9 cellular contexts compared by ENCODE assay signal in genomic region chr4:3708103-3708510, GRCh38. TPM values are rescaled to one million over a fixed set of nuclear protein-coding genes. Genes with fewer than 3 reads are reported as not detected.
DNase-seq lines count a peak whose midpoint lies in the region; ATAC-seq and TF ChIP-seq lines count a peak whose summit lies in the region.
"Had no signal": no experiment of that assay in that cellular context is flagged by ENCODE, and none has a peak within 500 bp of the region (broad histone marks: within the 10 kb centered on the region; RNA-seq: fewer than 3 reads in every experiment).

No MANE protein-coding gene starts in this region.

- H3K36me3 ChIP-seq in heart right ventricle, result no peaks in the 10 kb centered on the region
- H3K36me3 ChIP-seq: esophagus squamous epithelium, sigmoid colon had no signal

- H3K4me1 ChIP-seq in heart right ventricle, result peaks cover 0 to 16% (median 6%) of the 10 kb centered on the region in 9 donors
- H3K4me1 ChIP-seq: sigmoid colon had no signal

- H3K4me3 ChIP-seq in heart right ventricle, result no peak overlapping the region
- H3K4me3 ChIP-seq: esophagus squamous epithelium, sigmoid colon had no signal

- ATAC-seq in heart right ventricle (peak; percentile 32 to 81 (median 70)), GM21526 (IDR thresholded peaks at IDR 0.05; ENCODE audit: low FRiP score, unreplicated experiment) (no peak)

- H3K27ac ChIP-seq in heart right ventricle (peak overlapping the region in 1 of 10 donors; percentile 25), substantia nigra (ENCODE audit: low read depth, low read length, poor library complexity, severe bottlenecking) (no peak overlapping the region)
- H3K27ac ChIP-seq: esophagus squamous epithelium, sigmoid colon had no signal

- TF ChIP-seq CTCF in heart right ventricle (IDR thresholded peaks at IDR 0.05), result no peak

- WGBS in heart right ventricle, 2 donors, result 31 to 41% methylated on average over 14 of the region's 14 CpGs

- H3K9me3 ChIP-seq in heart right ventricle, result no peaks in the 10 kb centered on the region
- H3K9me3 ChIP-seq: esophagus squamous epithelium, sigmoid colon had no signal

- intact Hi-C loops in heart right ventricle (cut with DNase I), result no loop called here

- peak; percentile 41 for DNase-seq in GM04503 (ENCODE audit: low read depth)
- DNase-seq in SKM-1 (lab: John Stamatoyannopoulos, UW; ENCODE audit: unreplicated experiment), result peak; percentile 70
- DNase-seq in heart right ventricle, result peak; percentile 10 to 28
- DNase-seq in substantia nigra (lab: John Stamatoyannopoulos, UW), result peak in 27 of 49 donors; percentile 7 to 77 (median 45)
- DNase-seq in putamen (ENCODE audit: low spot score), result no peak
- DNase-seq in HCEC 1CT, result no peak
- DNase-seq: esophagus squamous epithelium, sigmoid colon had no signal

- H3K27me3 ChIP-seq in heart right ventricle, result peaks cover 4 to 50% (median 33%) of the 10 kb centered on the region in 7 donors

RNA-seq across cellular contexts. Expression of gene ADRA2C, which starts 58.1 kb away (rescaled TPM):
- 1 to 10 TPM; 2.8 to 8.8 (median 5.1) TPM for total RNA-seq in heart right ventricle
- 1 to 10 TPM; 5.9 to 7.3 TPM for polyA plus RNA-seq in heart right ventricle

Comparison
In these comparisons a context has a peak if more than half of its experiments do, and no peak if none do; other contexts are left out.
1. DNase-seq: peak in GM04503 (single experiment), SKM-1 (single experiment), heart right ventricle (2 of 2) and substantia nigra (27 of 49); none in putamen (single experiment) and HCEC 1CT (single experiment).